25 cellular contexts compared by ENCODE assay signal in the genomic region with DNA sequence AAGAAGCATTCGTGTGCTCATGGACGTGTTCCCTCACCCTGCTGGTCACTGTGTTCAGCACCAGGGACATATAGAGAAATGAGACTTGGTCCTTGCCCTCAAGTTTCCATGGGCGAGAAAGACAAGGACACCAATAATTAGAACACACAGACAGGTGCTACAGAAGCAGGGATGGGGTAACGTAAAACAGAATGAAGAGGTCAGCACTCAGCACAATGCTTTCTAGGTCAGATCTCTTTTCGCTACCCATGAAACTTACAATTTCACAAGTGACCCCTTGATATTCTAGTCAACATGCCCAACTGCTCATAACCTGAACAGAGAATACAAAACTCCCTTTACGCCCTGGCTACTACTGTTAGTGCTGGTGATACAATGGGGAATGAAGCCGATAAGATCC.
"Had no signal": no experiment of that assay in that cellular context is flagged by ENCODE, and none has a peak within 500 bp of the region (broad histone marks: within the 10 kb centered on the region; RNA-seq: fewer than 3 reads in every experiment).

No MANE protein-coding gene starts in this region.

- ATAC-seq: activated CD4-positive, CD25-positive, alpha-beta regulatory T cell treated with anti-CD3 and anti-CD28 coated beads, Interleukin-2, amount 50 U/mL, for 24 hours; activated CD8-positive, alpha-beta T cell treated with anti-CD3 and anti-CD28 coated beads for 36 hours; activated T-cell treated with anti-CD3 and anti-CD28 coated beads, Interleukin-2, amount 50 U/mL, for 4 hours; activated T-helper 17 cell treated with anti-CD3 and anti-CD28 coated beads, Interleukin-2, amount 50 U/mL, for 72 hours; gastroesophageal sphincter; heart right ventricle had no signal

- H3K9me3 Mint-ChIP-seq: activated B cell treated with CpG ODN at 0.5 μM for 24 hours; activated CD8-positive, alpha-beta T cell treated with anti-CD3 and anti-CD28 coated beads for 36 hours; activated T-cell treated with anti-CD3 and anti-CD28 coated beads, Interleukin-2, amount 50 U/mL, for 4 hours; activated T-helper 17 cell treated with anti-CD3 and anti-CD28 coated beads, Interleukin-2, amount 50 U/mL, for 72 hours had no signal

- H3K36me3 Mint-ChIP-seq: activated naive CD8-positive, alpha-beta T cell had no signal

- H3K27me3 ChIP-seq: esophagus squamous epithelium, gastroesophageal sphincter, heart right ventricle had no signal

- H3K27me3 Mint-ChIP-seq: activated B cell treated with CpG ODN at 0.5 μM for 24 hours; activated naive CD8-positive, alpha-beta T cell; activated T-helper 17 cell treated with anti-CD3 and anti-CD28 coated beads, Interleukin-2, amount 50 U/mL, for 72 hours had no signal

- H3K4me3 ChIP-seq: esophagus squamous epithelium, gastroesophageal sphincter, heart right ventricle had no signal

- DNase-seq: activated B cell treated with CpG ODN at 0.5 μM for 24 hours; activated CD4-positive, alpha-beta T cell treated with anti-CD3 and anti-CD28 coated beads for 48 hours; activated CD4-positive, alpha-beta T cell treated with anti-CD3 and anti-CD28 coated beads, Interleukin-2, amount 50 U/mL, for 1 hour; activated CD4-positive, alpha-beta T cell treated with anti-CD3 and anti-CD28 coated beads, Interleukin-2, amount 50 U/mL, for 48 hours; activated CD8-positive, alpha-beta memory T cell treated with anti-CD3 and anti-CD28 coated beads for 24 hours; activated CD8-positive, alpha-beta T cell treated with anti-CD3 and anti-CD28 coated beads for 36 hours; activated effector memory CD4-positive, alpha-beta T cell treated with Interleukin-2 at 50 U/mL for 16 hours; activated gamma-delta T cell treated with Interleukin-2 at 50 U/mL for 16 hours; activated naive CD4-positive, alpha-beta T cell treated with anti-CD3 and anti-CD28 coated beads, Interleukin-2, amount 50 U/mL, for 16 hours; activated naive CD4-positive, alpha-beta T cell treated with Interleukin-2 at 50 U/mL for 16 hours; activated T-cell treated with anti-CD3 and anti-CD28 coated beads, Interleukin-2, amount 50 U/mL, for 4 hours; amniotic stem cell; anterior cingulate cortex; cortex of kidney; effector CD8-positive, alpha-beta T cell; esophagus squamous epithelium; foreskin melanocyte; heart right ventricle; T1000; WERI-Rb-1 had no signal

- H3K27ac Mint-ChIP-seq: activated B cell treated with CpG ODN at 0.5 μM for 24 hours; activated CD8-positive, alpha-beta T cell treated with anti-CD3 and anti-CD28 coated beads for 36 hours; activated naive CD8-positive, alpha-beta T cell; activated T-helper 17 cell treated with anti-CD3 and anti-CD28 coated beads, Interleukin-2, amount 50 U/mL, for 72 hours had no signal

- H3K4me3 Mint-ChIP-seq: activated B cell treated with CpG ODN at 0.5 μM for 24 hours; activated CD8-positive, alpha-beta T cell treated with anti-CD3 and anti-CD28 coated beads for 36 hours; activated naive CD8-positive, alpha-beta T cell; activated T-cell treated with anti-CD3 and anti-CD28 coated beads, Interleukin-2, amount 50 U/mL, for 4 hours; activated T-helper 17 cell treated with anti-CD3 and anti-CD28 coated beads, Interleukin-2, amount 50 U/mL, for 72 hours had no signal

- H3K9me3 ChIP-seq: esophagus squamous epithelium, gastroesophageal sphincter, heart right ventricle had no signal

- H3K36me3 ChIP-seq: esophagus squamous epithelium, gastroesophageal sphincter, heart right ventricle, WERI-Rb-1 had no signal

- H3K27ac ChIP-seq: epithelial cell of prostate, esophagus squamous epithelium, gastroesophageal sphincter, heart right ventricle, WERI-Rb-1 had no signal
